In genomic region chr6:45423111-45423900, GRCh38 we compare ENCODE assay signal across 8 cellular contexts. TPM values are rescaled to one million over a fixed set of nuclear protein-coding genes. Genes with fewer than 3 reads are reported as not detected.
A peak's percentile ranks its signal among the peaks of the same experiment; 100 is the strongest.
DNase-seq lines count a peak whose midpoint lies in the region; ATAC-seq and TF ChIP-seq lines count a peak whose summit lies in the region.

No MANE protein-coding gene starts in this region.

- H3K27me3 ChIP-seq in GM23248 (replicated peaks; ENCODE audit: insufficient read depth), result no peaks in the 10 kb centered on the region
- H3K27me3 ChIP-seq in muscle layer of colon (ENCODE audit: control insufficient read depth in 1 of 2, insufficient read depth in 2 of 2, low read length in 2 of 2), result peaks cover 26 to 52% of the 10 kb centered on the region in 2 donors
- H3K27me3 ChIP-seq in thoracic aorta (replicated peaks; ENCODE audit: insufficient read depth), result peaks cover 20% of the 10 kb centered on the region

- H3K9me3 Mint-ChIP-seq in activated B cell treated with CpG ODN at 0.5 μM for 24 hours, result no peaks in the 10 kb centered on the region
- no peaks in the 10 kb centered on the region for H3K9me3 Mint-ChIP-seq in endothelial cell (ENCODE audit: unreplicated experiment)

- H3K9me3 ChIP-seq in GM23248 (ENCODE audit: low read depth) (no peaks in the 10 kb centered on the region), muscle layer of colon (ENCODE audit: low read length) (no peaks in the 10 kb centered on the region), thoracic aorta (no peaks in the 10 kb centered on the region)

- H3K36me3 Mint-ChIP-seq in activated B cell treated with CpG ODN at 0.5 μM for 24 hours (ENCODE audit: low read depth), result no peaks in the 10 kb centered on the region
- H3K36me3 Mint-ChIP-seq in endothelial cell (ENCODE audit: low read depth, unreplicated experiment), result no peaks in the 10 kb centered on the region

- intact Hi-C loops in activated B cell treated with CpG ODN at 0.5 μM for 24 hours (cut with micrococcal nuclease), result loop anchor here (5.0 kb wide), 2 partner anchors 124 to 254 kb away; no protein-coding TSS in a partner anchor

- peaks cover 9% of the 10 kb centered on the region; the same call in 1 of the 2 replicates for H3F3A ChIP-seq in GM23248 (ENCODE audit: insufficient read depth)

- H3K79me2 ChIP-seq in GM23248 (ENCODE audit: insufficient read depth), result peaks cover 96% of the 10 kb centered on the region

- in situ Hi-C loops in GM23248 (cut with MboI), result no loop called here

- H2AFZ ChIP-seq in GM23248, result peak overlapping the region; percentile 81

- DNase-seq in GM23248 (peak; percentile 70), activated B cell treated with CpG ODN at 0.5 μM for 24 hours (peak; percentile 42), endothelial cell (ENCODE audit: low spot score) (peak; percentile 50), thoracic aorta (ENCODE audit: low spot score) (no peak), SK-N-DZ (ENCODE audit: low spot score) (no peak), SW480 (ENCODE audit: low spot score) (no peak)

- H3K4me3 ChIP-seq in GM23248 (peak overlapping the region; percentile 98), muscle layer of colon (ENCODE audit: low read depth in 1 of 2, low read length in 2 of 2) (peak overlapping the region; percentile 70 to 73), thoracic aorta (peak overlapping the region; percentile 74)

- H3K4me2 ChIP-seq in GM23248 (ENCODE audit: unreplicated experiment), result peak overlapping the region; percentile 95

- H3K9ac ChIP-seq in GM23248 (peak overlapping the region; percentile 90), muscle layer of colon (ENCODE audit: low read length) (peak overlapping the region; percentile 27)

- CTCF ChIA-PET in activated B cell treated with CpG ODN at 0.5 μM for 24 hours (lab: Charles Lee), result no interaction called here

- H3K27ac ChIP-seq in GM23248, result peak overlapping the region; percentile 80; the same call in 1 of the 2 replicates
- peak overlapping the region; percentile 32 for H3K27ac ChIP-seq in muscle layer of colon (ENCODE audit: low read depth, low read length)
- H3K27ac ChIP-seq in thoracic aorta, result peak overlapping the region; percentile 20 to 54

- peaks cover 39% of the 10 kb centered on the region for H3K27me3 Mint-ChIP-seq in activated B cell treated with CpG ODN at 0.5 μM for 24 hours
- H3K27me3 Mint-ChIP-seq in endothelial cell (ENCODE audit: unreplicated experiment), result peaks cover 14% of the 10 kb centered on the region

- H3K4me1 ChIP-seq in GM23248 (ENCODE audit: insufficient read depth), result peaks cover 27% of the 10 kb centered on the region
- peaks cover 26% of the 10 kb centered on the region for H3K4me1 ChIP-seq in muscle layer of colon (ENCODE audit: insufficient read depth, low read length)
- H3K4me1 ChIP-seq in thoracic aorta (ENCODE audit: control insufficient read depth in 1 of 2, low read depth in 2 of 2), result peaks cover 6 to 30% of the 10 kb centered on the region in 2 donors

- 7 to 19% methylated on average over 39 to 67 of the region's 72 CpGs for WGBS in GM23248 (ENCODE audit: low coverage in 1 of 2, low lambda C conversion rate in 2 of 2, missing lambda C conversion rate in 2 of 2), 2 experiments

- TF ChIP-seq CTCF in activated B cell treated with CpG ODN at 0.5 μM for 24 hours (IDR thresholded peaks at IDR 0.05), result no peak
- TF ChIP-seq CTCF in endothelial cell (IDR thresholded peaks at IDR 0.05; ENCODE audit: unreplicated experiment), result no peak
- TF ChIP-seq CTCF in thoracic aorta (IDR thresholded peaks at IDR 0.05), result no peak

- H4K20me1 ChIP-seq in GM23248 (ENCODE audit: insufficient read depth), result no peaks in the 10 kb centered on the region

- ATAC-seq in activated B cell treated with CpG ODN at 0.5 μM for 24 hours (ENCODE audit: low read depth) (peak; percentile 11), thoracic aorta (ENCODE audit: insufficient number of reproducible peaks, low FRiP score, low read depth) (no peak), HG03045 (IDR thresholded peaks at IDR 0.05; ENCODE audit: unreplicated experiment) (no peak)

- H3K4me1 Mint-ChIP-seq in activated B cell treated with CpG ODN at 0.5 μM for 24 hours, result peaks cover 58% of the 10 kb centered on the region
- peaks cover 11% of the 10 kb centered on the region for H3K4me1 Mint-ChIP-seq in endothelial cell (ENCODE audit: unreplicated experiment)

- H3K27ac Mint-ChIP-seq in activated B cell treated with CpG ODN at 0.5 μM for 24 hours (peak overlapping the region; percentile 69), endothelial cell (ENCODE audit: unreplicated experiment) (peak overlapping the region; percentile 92)

- H3K4me3 Mint-ChIP-seq in activated B cell treated with CpG ODN at 0.5 μM for 24 hours (peak overlapping the region; percentile 90), endothelial cell (ENCODE audit: unreplicated experiment) (peak overlapping the region; percentile 96)

- POLR2A ChIA-PET in activated B cell treated with CpG ODN at 0.5 μM for 24 hours (lab: Charles Lee), result interaction anchor here (0.6 kb wide), 1 partner anchor 239 kb away, joined by 3 read pairs; no protein-coding TSS in a partner anchor

- no peaks in the 10 kb centered on the region for H3K9me2 ChIP-seq in GM23248 (ENCODE audit: insufficient read depth)

- H3K36me3 ChIP-seq in GM23248 (ENCODE audit: low read depth), result no peaks in the 10 kb centered on the region
- no peaks in the 10 kb centered on the region for H3K36me3 ChIP-seq in muscle layer of colon (ENCODE audit: insufficient read depth, low read length)
- H3K36me3 ChIP-seq in thoracic aorta, result no peaks in the 10 kb centered on the region

RNA-seq across cellular contexts. Expression of gene SUPT3H, which starts 45.6 kb away (rescaled TPM):
- total RNA-seq in GM23248 (2014; rRNA removed; shearing (Covaris generic)), result 2.9 and 12.4 TPM in 2 replicates
- 9.3 TPM in 2 replicates for polyA plus RNA-seq in GM23248 (2016; fragmentation: Nextera tagmentation; extraction: Ambion mirVana)
- total RNA-seq in activated B cell treated with CpG ODN at 0.5 μM for 24 hours (9.9 and 10.4 TPM in 2 replicates), endothelial cell (ENCODE audit: unreplicated experiment) (28.5 TPM), thoracic aorta (1 to 10 TPM; 5.3 to 6.6 TPM)
- polyA plus RNA-seq in SK-N-DZ (2014; cell fraction: cytosol; rRNA removed), result 5.8 and 5.9 TPM in 2 replicates
- 3.6 and 15.9 TPM in 2 replicates for polyA plus RNA-seq in SK-N-DZ (2014; cell fraction: nucleus; rRNA removed)

Comparison
In these comparisons a context has a peak if more than half of its experiments do, and no peak if none do; other contexts are left out.
1. DNase-seq: peak in GM23248 (single experiment), activated B cell treated with CpG ODN at 0.5 μM for 24 hours (single experiment) and endothelial cell (single experiment); none in thoracic aorta (single experiment), SK-N-DZ (single experiment) and SW480 (single experiment).
2. Peak in every context shown above with its lines, with median percentiles within 50 percentile points of each other: H3K27ac ChIP-seq and H3K4me3 ChIP-seq.